8 cellular contexts compared by ENCODE assay signal in genomic region chr20:63979549-63980316, GRCh38.
DNase-seq lines count a peak whose midpoint lies in the region.

Gene SAMD10, minus strand, starts transcription at chr20:63979642. Its CDS starts 175 bp downstream, at chr20:63979467.

- H3K27ac ChIP-seq in angular gyrus (ENCODE audit: low read depth, low read length): peak within 1 kb of the TSS; percentile 60

- DNase-seq in Ammon's horn (ENCODE audit: low spot score) (peak; percentile 53), GM19238 (ENCODE audit: insufficient read length, low spot score) (peak; percentile 79), LoVo (ENCODE audit: low spot score) (peak; percentile 30), T-helper 1 cell (peak; percentile 38 to 67 (median 49)), iPS-NIHi11 (ENCODE audit: low spot score) (peak; percentile 61), midbrain (lab: John Stamatoyannopoulos, UW) (no peak)
- DNase-seq in stimulated activated CD4-positive, alpha-beta T cell treated with anti-CD3 and anti-CD28 coated beads, Interleukin-12 subunit alpha, Interleukin-12 subunit beta, amount 100 ng/mL, for 48 hours (ENCODE audit: low read depth in 2 of 3, low spot score in 1 of 3): peak; percentile 85 to 87 (median 85)
